ENCODE assay signal across 8 cellular contexts in genomic region chr2:48420512-48421197, GRCh38. TPM values are rescaled to one million over a fixed set of nuclear protein-coding genes. Genes with fewer than 3 reads are reported as not detected.
A peak's percentile ranks its signal among the peaks of the same experiment; 100 is the strongest.
DNase-seq lines count a peak whose midpoint lies in the region; ATAC-seq and TF ChIP-seq lines count a peak whose summit lies in the region.

No MANE protein-coding gene starts in this region.

- TF ChIP-seq CTCF in Panc1 (IDR thresholded peaks at IDR 0.05) (peak; percentile 94), esophagus muscularis mucosa (IDR thresholded peaks at IDR 0.05) (peak; percentile 94 to 98 (median 97)), natural killer cell (IDR thresholded peaks at IDR 0.05) (peak; percentile 98)

- ATAC-seq in Panc1 (peak; percentile 92), natural killer cell (peak; percentile 93 to 97 (median 93))
- ATAC-seq in activated T-cell treated with anti-CD3 and anti-CD28 coated beads, Interleukin-2, amount 50 U/mL, for 4 hours: peak; percentile 95 to 96
- peak; percentile 85 for ATAC-seq in stimulated activated memory B cell treated with anti-CD40 and anti-IgM and Interleukin-4, amounts not matched to agents 10 μg/mL and 1 μg/mL and 100 μg/mL, for 72 hours

- H3K79me2 ChIP-seq in GM23248 (ENCODE audit: insufficient read depth): no peaks in the 10 kb centered on the region

- WGBS in GM23248 (ENCODE audit: low coverage in 1 of 2, low lambda C conversion rate in 2 of 2, missing lambda C conversion rate in 2 of 2), 2 experiments: 4 to 5% methylated on average over 17 of the region's 17 CpGs
- WGBS in esophagus muscularis mucosa: 5% methylated on average over 17 of the region's 17 CpGs

- H3K36me3 ChIP-seq in GM23248 (ENCODE audit: low read depth) (no peaks in the 10 kb centered on the region), Panc1 (ENCODE audit: control insufficient read depth, insufficient read depth, low read length) (no peaks in the 10 kb centered on the region), esophagus muscularis mucosa (no peaks in the 10 kb centered on the region)

- peaks cover 21% of the 10 kb centered on the region for H3K4me1 Mint-ChIP-seq in activated T-cell treated with anti-CD3 and anti-CD28 coated beads, Interleukin-2, amount 50 U/mL, for 4 hours (ENCODE audit: low read depth)
- peaks cover 13 to 16% of the 10 kb centered on the region in 2 donors for H3K4me1 Mint-ChIP-seq in natural killer cell
- peaks cover 15% of the 10 kb centered on the region for H3K4me1 Mint-ChIP-seq in stimulated activated memory B cell treated with anti-CD40 and anti-IgM and Interleukin-4, amounts not matched to agents 10 μg/mL and 1 μg/mL and 100 μg/mL, for 72 hours

- peak overlapping the region in 1 of 2 donors; percentile 55 for H3K27ac Mint-ChIP-seq in natural killer cell
- H3K27ac Mint-ChIP-seq in stimulated activated memory B cell treated with anti-CD40 and anti-IgM and Interleukin-4, amounts not matched to agents 10 μg/mL and 1 μg/mL and 100 μg/mL, for 72 hours: no peak overlapping the region

- H3K4me3 ChIP-seq in GM23248 (no peak overlapping the region), Panc1 (ENCODE audit: low read depth in 2 of 2, low read length in 2 of 2) (peak overlapping the region in 1 of 2 experiments; percentile 19; a peak in 1 of 4 replicates), esophagus muscularis mucosa (peak overlapping the region; percentile 5 to 27 (median 10))

- H3K27me3 ChIP-seq in GM23248 (replicated peaks; ENCODE audit: insufficient read depth): no peaks in the 10 kb centered on the region
- no peaks in the 10 kb centered on the region for H3K27me3 ChIP-seq in Panc1 (ENCODE audit: control insufficient read depth, insufficient read depth, low read length)
- no peaks in the 10 kb centered on the region for H3K27me3 ChIP-seq in esophagus muscularis mucosa

- peak overlapping the region; percentile 50 for H3K9ac ChIP-seq in GM23248

- no peaks in the 10 kb centered on the region for H4K20me1 ChIP-seq in GM23248 (ENCODE audit: insufficient read depth)

- no peaks in the 10 kb centered on the region for H3K9me3 ChIP-seq in GM23248 (ENCODE audit: low read depth)
- no peaks in the 10 kb centered on the region for H3K9me3 ChIP-seq in Panc1 (ENCODE audit: control insufficient read depth, insufficient read depth, low read depth, low read length)
- no peaks in the 10 kb centered on the region for H3K9me3 ChIP-seq in esophagus muscularis mucosa

- TF ChIP-seq POLR2A in esophagus muscularis mucosa (IDR thresholded peaks at IDR 0.05; ENCODE audit: low read depth): no peak

- CTCF ChIA-PET in Panc1 (lab: Charles Lee): interaction anchor here (0.6 to 1.2 kb wide), 2 partner anchors 29 to 74 kb away, joined by 3 to 4 read pairs; no protein-coding TSS in a partner anchor

- H3K36me3 Mint-ChIP-seq in activated T-cell treated with anti-CD3 and anti-CD28 coated beads, Interleukin-2, amount 50 U/mL, for 4 hours (ENCODE audit: insufficient read depth): no peaks in the 10 kb centered on the region
- H3K36me3 Mint-ChIP-seq in natural killer cell: no peaks in the 10 kb centered on the region
- H3K36me3 Mint-ChIP-seq in stimulated activated memory B cell treated with anti-CD40 and anti-IgM and Interleukin-4, amounts not matched to agents 10 μg/mL and 1 μg/mL and 100 μg/mL, for 72 hours: no peaks in the 10 kb centered on the region

- H3K27ac ChIP-seq in GM23248 (peak overlapping the region; percentile 71), Panc1 (ENCODE audit: low read length) (peak overlapping the region; percentile 25; the same call in 1 of the 2 replicates), esophagus muscularis mucosa (replicated peaks in 1 of 4) (peak overlapping the region in 1 of 4 donors; percentile 30)

- POLR2A ChIA-PET in Panc1 (lab: Charles Lee): no interaction called here

- BruUV-seq in Panc1 (replicated peaks; lab: Mats Ljungman, UMichigan): no TSS peak

- no peaks in the 10 kb centered on the region for H3K27me3 Mint-ChIP-seq in activated T-cell treated with anti-CD3 and anti-CD28 coated beads, Interleukin-2, amount 50 U/mL, for 4 hours (ENCODE audit: low read depth)
- peaks cover 9 to 36% of the 10 kb centered on the region in 2 donors for H3K27me3 Mint-ChIP-seq in natural killer cell (ENCODE audit: low read depth in 2 of 2)
- H3K27me3 Mint-ChIP-seq in stimulated activated memory B cell treated with anti-CD40 and anti-IgM and Interleukin-4, amounts not matched to agents 10 μg/mL and 1 μg/mL and 100 μg/mL, for 72 hours: no peaks in the 10 kb centered on the region

- intact Hi-C loops in Panc1 (cut with micrococcal nuclease; ENCODE audit: unreplicated experiment) (loop anchor here (10.0 kb wide), 1 partner anchor 196 kb away; no protein-coding TSS in a partner anchor), esophagus muscularis mucosa (cut with DNase I) (loop anchor here (10.0 kb wide), 1 partner anchor 636 kb away; the partner anchor contains the start of gene MSH6), natural killer cell (cut with micrococcal nuclease) (loop anchor here (5.0 kb wide), 2 partner anchors 513 to 563 kb away; partner anchors contain the start of gene FBXO11)

- peaks cover 13% of the 10 kb centered on the region for H3F3A ChIP-seq in GM23248 (ENCODE audit: insufficient read depth)

- in situ Hi-C loops in GM23248 (cut with MboI): loop anchor here (25.0 kb wide), 1 partner anchor 558 kb away; no protein-coding TSS in a partner anchor
- in situ Hi-C loops in Panc1 (cut with HindIII; ENCODE audit: low pct_unique_long_range_greater_than_20kb, low sequenced_read_pairs): no loop called here

- no peak for TF ChIP-seq EP300 in esophagus muscularis mucosa (IDR thresholded peaks at IDR 0.05)

- peak; percentile 80 for DNase-seq in DMS53 treated with DMSO at 0.1 percent for 48 hours (lab: John Stamatoyannopoulos, UW; ENCODE audit: unreplicated experiment)
- peak; percentile 98 for DNase-seq in GM23248
- peak; percentile 85 to 88 for DNase-seq in Kasumi-1 (lab: John Stamatoyannopoulos, UW)
- peak; percentile 85 for DNase-seq in Panc1 (ENCODE audit: low read depth, low spot score)
- DNase-seq in activated T-cell treated with anti-CD3 and anti-CD28 coated beads, Interleukin-2, amount 50 U/mL, for 4 hours: peak; percentile 96
- peak; percentile 95 for DNase-seq in esophagus muscularis mucosa (ENCODE audit: extremely low spot score)
- DNase-seq in natural killer cell: peak; percentile 87

- peak overlapping the region; percentile 20 for H3K4me3 Mint-ChIP-seq in activated T-cell treated with anti-CD3 and anti-CD28 coated beads, Interleukin-2, amount 50 U/mL, for 4 hours
- H3K4me3 Mint-ChIP-seq in natural killer cell: no peak overlapping the region
- H3K4me3 Mint-ChIP-seq in stimulated activated memory B cell treated with anti-CD40 and anti-IgM and Interleukin-4, amounts not matched to agents 10 μg/mL and 1 μg/mL and 100 μg/mL, for 72 hours: peak overlapping the region; percentile 32

- H3K4me1 ChIP-seq in GM23248 (ENCODE audit: insufficient read depth) (peaks cover 15% of the 10 kb centered on the region), Panc1 (ENCODE audit: control insufficient read depth, insufficient read depth, low read length) (no peaks in the 10 kb centered on the region), esophagus muscularis mucosa (peaks cover 16 to 20% (median 18%) of the 10 kb centered on the region in 4 donors)

- H3K4me2 ChIP-seq in GM23248 (ENCODE audit: unreplicated experiment): peak overlapping the region; percentile 46

- peak overlapping the region; percentile 63 for H2AFZ ChIP-seq in GM23248

- H3K9me3 Mint-ChIP-seq in activated T-cell treated with anti-CD3 and anti-CD28 coated beads, Interleukin-2, amount 50 U/mL, for 4 hours: no peaks in the 10 kb centered on the region
- no peaks in the 10 kb centered on the region for H3K9me3 Mint-ChIP-seq in natural killer cell
- no peaks in the 10 kb centered on the region for H3K9me3 Mint-ChIP-seq in stimulated activated memory B cell treated with anti-CD40 and anti-IgM and Interleukin-4, amounts not matched to agents 10 μg/mL and 1 μg/mL and 100 μg/mL, for 72 hours

- H3K9me2 ChIP-seq in GM23248 (ENCODE audit: insufficient read depth): no peaks in the 10 kb centered on the region

RNA-seq across cellular contexts. Expression of gene PPP1R21, which starts 19.9 kb away (rescaled TPM):
- total RNA-seq in GM23248 (2014; rRNA removed; shearing (Covaris generic)): 10.6 and 35.4 TPM in 2 replicates
- 15.0 and 16.7 TPM in 2 replicates for polyA plus RNA-seq in GM23248 (2016; fragmentation: Nextera tagmentation; extraction: Ambion mirVana)
- total RNA-seq in Panc1 (2021; ENCODE audit: unreplicated experiment) (20.5 TPM), esophagus muscularis mucosa (10 to 100 TPM; 59.2 to 66.0 (median 62.3) TPM), natural killer cell (10 to 100 TPM; 29.1 to 40.1 (median 36.3) TPM)
- polyA plus RNA-seq in Panc1 (2012; ENCODE audit: insufficient read length): 14.4 TPM
- total RNA-seq in activated T-cell treated with anti-CD3 and anti-CD28 coated beads, Interleukin-2, amount 50 U/mL, for 4 hours: 10 to 100 TPM in 2 of 3 donors, 1 to 10 TPM in 1; 9.0 to 16.3 (median 11.8) TPM
